ENCODE assay signal across 10 cellular contexts in genomic region chr3:42061711-42062408, GRCh38. TPM values are rescaled to one million over a fixed set of nuclear protein-coding genes. Genes with fewer than 3 reads are reported as not detected.
DNase-seq lines count a peak whose midpoint lies in the region; ATAC-seq and TF ChIP-seq lines count a peak whose summit lies in the region.
"Had no signal": no experiment of that assay in that cellular context is flagged by ENCODE, and none has a peak within 500 bp of the region (broad histone marks: within the 10 kb centered on the region; RNA-seq: fewer than 3 reads in every experiment).

No MANE protein-coding gene starts in this region.

- peak overlapping the region; percentile 74 for H3K27ac ChIP-seq in endodermal cell (ENCODE audit: low read depth, low read length)
- H3K27ac ChIP-seq in muscle layer of colon (ENCODE audit: low read depth, low read length) = peak overlapping the region; percentile 59

- H3K4me1 ChIP-seq in endodermal cell (ENCODE audit: control insufficient read depth, insufficient read depth, low read length) = peaks cover 7% of the 10 kb centered on the region
- H3K4me1 ChIP-seq in muscle layer of colon (ENCODE audit: insufficient read depth, low read length) = peaks cover 56% of the 10 kb centered on the region

- peaks cover 17% of the 10 kb centered on the region for H3K4me1 Mint-ChIP-seq in endodermal cell

- ATAC-seq in HG03442 (IDR thresholded peaks at IDR 0.05; ENCODE audit: unreplicated experiment) (no peak), HG03342 (IDR thresholded peaks at IDR 0.05; ENCODE audit: unreplicated experiment) (no peak)
- ATAC-seq: activated naive CD8-positive, alpha-beta T cell treated with anti-CD3 and anti-CD28 coated beads, Interleukin-2, amount 50 U/mL, for 24 hours; GM12878 had no signal

- H3K36me3 ChIP-seq in endodermal cell (ENCODE audit: control insufficient read depth, insufficient read depth, low read length) = no peaks in the 10 kb centered on the region
- H3K36me3 ChIP-seq in muscle layer of colon (ENCODE audit: insufficient read depth, low read length) = no peaks in the 10 kb centered on the region

- H3K27me3 ChIP-seq in endodermal cell (ENCODE audit: control insufficient read depth, insufficient read depth, low read length, poor library complexity, severe bottlenecking) (no peaks in the 10 kb centered on the region), muscle layer of colon (ENCODE audit: control insufficient read depth in 1 of 2, insufficient read depth in 2 of 2, low read length in 2 of 2) (no peaks in the 10 kb centered on the region)

- WGBS in endodermal cell (ENCODE audit: insufficient coverage in 1 of 2, insufficient read length in 1 of 2), 2 experiments = 71 to 82% methylated on average over 2 to 6 of the region's 6 CpGs

- H3K4me3 ChIP-seq in endodermal cell (ENCODE audit: low read length) (no peak overlapping the region), muscle layer of colon (ENCODE audit: low read depth in 1 of 2, low read length in 2 of 2) (peak overlapping the region in 1 of 2 donors; percentile 1)
- H3K4me3 ChIP-seq: GM12878 had no signal

- no peaks in the 10 kb centered on the region for H3K36me3 Mint-ChIP-seq in endodermal cell (ENCODE audit: low read depth)

- peak overlapping the region; percentile 60 for H3K27ac Mint-ChIP-seq in endodermal cell

- DNase-seq in AG09319 (ENCODE audit: extremely low read depth, low read depth) (peak; percentile 71), NCI-H1694 treated with DMSO at 0.1 percent for 48 hours (lab: John Stamatoyannopoulos, UW) (peak; percentile 19), endodermal cell (peak; percentile 77), putamen (ENCODE audit: low spot score) (no peak), NOMO-1 treated with DMSO at 0.1 percent for 48 hours (lab: John Stamatoyannopoulos, UW; ENCODE audit: unreplicated experiment) (no peak)
- DNase-seq: activated naive CD8-positive, alpha-beta T cell treated with anti-CD3 and anti-CD28 coated beads, Interleukin-2, amount 50 U/mL, for 24 hours had no signal

- no peaks in the 10 kb centered on the region for H3K9me3 ChIP-seq in endodermal cell (ENCODE audit: control insufficient read depth, low read length)
- H3K9me3 ChIP-seq in muscle layer of colon (ENCODE audit: low read length) = no peaks in the 10 kb centered on the region

- H3K9ac ChIP-seq in endodermal cell (ENCODE audit: extremely low read depth, low read length, poor library complexity, severe bottlenecking) = no peak overlapping the region
- no peak overlapping the region for H3K9ac ChIP-seq in muscle layer of colon (ENCODE audit: low read length)

- no peaks in the 10 kb centered on the region for H3K9me3 Mint-ChIP-seq in endodermal cell
- H3K9me3 Mint-ChIP-seq: activated naive CD8-positive, alpha-beta T cell treated with anti-CD3 and anti-CD28 coated beads, Interleukin-2, amount 50 U/mL, for 24 hours had no signal

- no peak for TF ChIP-seq CTCF in AG09319 (IDR thresholded peaks at IDR 0.05; ENCODE audit: low read depth, low read length)
- TF ChIP-seq CTCF in endodermal cell (conservative IDR thresholded peaks at IDR 0.05) = no peak

- no peak overlapping the region for H3K4me3 Mint-ChIP-seq in endodermal cell
- H3K4me3 Mint-ChIP-seq: activated naive CD8-positive, alpha-beta T cell treated with anti-CD3 and anti-CD28 coated beads, Interleukin-2, amount 50 U/mL, for 24 hours had no signal

- no peaks in the 10 kb centered on the region for H3K27me3 Mint-ChIP-seq in endodermal cell (ENCODE audit: insufficient read depth)
- H3K27me3 Mint-ChIP-seq: activated naive CD8-positive, alpha-beta T cell treated with anti-CD3 and anti-CD28 coated beads, Interleukin-2, amount 50 U/mL, for 24 hours had no signal

RNA-seq across cellular contexts. Expression of gene TRAK1, which starts 29.3 kb away (rescaled TPM):
- 10 to 100 TPM; 29.8 to 31.0 TPM for total RNA-seq in endodermal cell
- 44.2 TPM for polyA plus RNA-seq in endodermal cell (2013, experiment 1 of 2)
- 40.5 TPM for polyA plus RNA-seq in endodermal cell (2013, experiment 2 of 2)

Comparison
In these comparisons a context has a peak if more than half of its experiments do, and no peak if none do; other contexts are left out.
1. DNase-seq: peak in AG09319 (single experiment), NCI-H1694 treated with DMSO at 0.1 percent for 48 hours (single experiment) and endodermal cell (single experiment); none in putamen (single experiment) and NOMO-1 treated with DMSO at 0.1 percent for 48 hours (single experiment).